Comparison of ENCODE assay signal across 15 cellular contexts in the genomic region with DNA sequence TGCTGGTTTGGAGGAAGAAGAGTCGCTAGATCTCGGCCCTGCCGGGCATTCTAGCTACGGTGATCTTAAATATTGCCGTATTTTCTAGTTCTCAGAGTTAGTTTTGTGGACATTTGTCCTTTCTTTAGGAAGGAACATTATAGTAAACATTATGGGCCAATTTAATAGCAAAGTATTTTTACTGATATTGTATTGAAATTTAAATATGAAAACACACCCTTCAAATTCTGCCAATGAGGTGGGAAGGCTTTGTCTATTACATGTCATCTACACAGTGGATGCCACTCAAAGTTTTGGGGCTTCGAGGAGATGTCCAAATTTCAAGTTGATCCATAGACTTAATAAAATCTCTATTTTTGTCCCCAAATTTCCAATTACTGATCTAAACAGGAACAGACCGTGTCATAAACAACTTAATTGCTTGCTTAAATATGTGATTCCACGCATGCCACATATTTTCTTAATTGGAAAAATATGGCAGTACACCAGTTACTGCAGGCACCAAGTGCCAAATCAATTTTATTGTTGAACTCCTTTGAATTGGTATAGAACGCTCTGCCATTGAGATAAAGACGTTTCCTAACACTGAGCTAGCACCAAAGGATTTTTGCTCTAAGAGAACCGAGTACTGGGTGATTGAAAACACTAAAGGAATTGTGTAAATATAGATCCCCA. TPM values are rescaled to one million over a fixed set of nuclear protein-coding genes. Genes with fewer than 3 reads are reported as not detected.
A peak's percentile ranks its signal among the peaks of the same experiment; 100 is the strongest.
DNase-seq lines count a peak whose midpoint lies in the region; ATAC-seq and TF ChIP-seq lines count a peak whose summit lies in the region.
"Had no signal": no experiment of that assay in that cellular context is flagged by ENCODE, and none has a peak within 500 bp of the region (broad histone marks: within the 10 kb centered on the region; RNA-seq: fewer than 3 reads in every experiment).

No MANE protein-coding gene starts in this region.

- ATAC-seq in GM21529 (IDR thresholded peaks at IDR 0.05; ENCODE audit: unreplicated experiment) (no peak), GM21576 (IDR thresholded peaks at IDR 0.05; ENCODE audit: unreplicated experiment) (no peak), HG02973 (IDR thresholded peaks at IDR 0.05; ENCODE audit: unreplicated experiment) (no peak)

- peaks cover 32% of the 10 kb centered on the region for H3K4me1 Mint-ChIP-seq in activated T-helper 2 cell treated with anti-CD3 and anti-CD28 coated beads, Interferon-gamma antibody, Interleukin-2, Interleukin-4, amounts not matched to agents 10 μg/mL and 5 μg/mL and 100 μg/mL, durations not matched to agents 14 hours and 24 hours and 36 hours (ENCODE audit: low read depth)

- H4K20me1 ChIP-seq in GM23248 (ENCODE audit: insufficient read depth) = no peaks in the 10 kb centered on the region

- H4K8ac ChIP-seq in mesendoderm (ENCODE audit: low read depth, low read length) = no peak overlapping the region

- H2AFZ ChIP-seq in GM23248 = peak overlapping the region; percentile 88

- H2BK5ac ChIP-seq in mesendoderm (ENCODE audit: low read length) = no peak overlapping the region

- no peak overlapping the region for H2BK120ac ChIP-seq in mesendoderm (ENCODE audit: low read depth, low read length)

- WGBS in GM23248 (ENCODE audit: low coverage in 1 of 2, low lambda C conversion rate in 2 of 2, missing lambda C conversion rate in 2 of 2), 2 experiments = 5 to 7% methylated on average over 11 of the region's 11 CpGs
- no CpG with 5 or more reads among the region's 11 CpGs for WGBS in mesendoderm (ENCODE audit: extremely low coverage, insufficient coverage, low lambda C conversion rate)

- no peaks in the 10 kb centered on the region for H3K79me1 ChIP-seq in mesendoderm (ENCODE audit: low read length)

- H2AK5ac ChIP-seq in mesendoderm (ENCODE audit: low read length) = no peak overlapping the region

- H3K27me3 Mint-ChIP-seq in activated T-helper 2 cell treated with anti-CD3 and anti-CD28 coated beads, Interferon-gamma antibody, Interleukin-2, Interleukin-4, amounts not matched to agents 10 μg/mL and 5 μg/mL and 100 μg/mL, durations not matched to agents 14 hours and 24 hours and 36 hours (ENCODE audit: low read depth) = peaks cover 85% of the 10 kb centered on the region

- H3K9me2 ChIP-seq in GM23248 (ENCODE audit: insufficient read depth) = no peaks in the 10 kb centered on the region

- H3K4me1 ChIP-seq in GM23248 (ENCODE audit: insufficient read depth) (no peaks in the 10 kb centered on the region; the same call in 1 of the 2 replicates), mesendoderm (ENCODE audit: control insufficient read depth, low read depth, low read length) (peaks cover 2% of the 10 kb centered on the region)

- peak overlapping the region; percentile 84 for H3K9ac ChIP-seq in GM23248
- H3K9ac ChIP-seq in mesendoderm (ENCODE audit: low read length) = no peak overlapping the region

- peak overlapping the region; percentile 8 for H3K18ac ChIP-seq in mesendoderm (ENCODE audit: low read length)

- H3K4me2 ChIP-seq in GM23248 (ENCODE audit: unreplicated experiment) (peak overlapping the region; percentile 94), mesendoderm (ENCODE audit: low read length) (peak overlapping the region; percentile 69)

- H3K27me3 ChIP-seq in GM23248 (replicated peaks; ENCODE audit: insufficient read depth) (no peaks in the 10 kb centered on the region), mesendoderm (ENCODE audit: insufficient read depth, low read length, poor library complexity) (peaks cover 41% of the 10 kb centered on the region)

- in situ Hi-C loops in GM23248 (cut with MboI) = no loop called here

- no peak for DNase-seq in AG09309 (ENCODE audit: low read depth)
- no peak for DNase-seq in GM23248
- DNase-seq in activated T-helper 2 cell treated with anti-CD3 and anti-CD28 coated beads, Interferon-gamma antibody, Interleukin-2, Interleukin-4, amounts not matched to agents 10 μg/mL and 5 μg/mL and 100 μg/mL, durations not matched to agents 14 hours and 24 hours and 36 hours (ENCODE audit: low spot score) = no peak
- DNase-seq in mesendoderm = no peak
- no peak for DNase-seq in NCI-H526 (lab: John Stamatoyannopoulos, UW)
- DNase-seq: activated naive CD4-positive, alpha-beta T cell treated with anti-CD3 and anti-CD28 coated beads, Interleukin-2, amount 50 U/mL, for 16 hours; DMS153; NCI-H446 treated with DMSO at 0.1 percent for 48 hours; stimulated activated CD4-positive, alpha-beta T cell treated with anti-CD3 and anti-CD28 coated beads, Interleukin-1b, Interleukin-23, amount 100 ng/mL, for 48 hours had no signal

- no peak overlapping the region for H3K56ac ChIP-seq in mesendoderm (ENCODE audit: low read length)

- H4K5ac ChIP-seq in mesendoderm (ENCODE audit: low read length) = no peak overlapping the region

- H2BK15ac ChIP-seq in mesendoderm (replicated peaks; ENCODE audit: low read depth) = no peak overlapping the region

- no peak for TF ChIP-seq CTCF in AG09309 (IDR thresholded peaks at IDR 0.05; ENCODE audit: control insufficient read depth, insufficient read depth, low read depth, low read length, missing control alignments)

- no peak overlapping the region for H3K4ac ChIP-seq in mesendoderm (ENCODE audit: low read depth, low read length)

- H3K79me2 ChIP-seq in GM23248 (ENCODE audit: insufficient read depth) (peaks cover 40% of the 10 kb centered on the region), mesendoderm (ENCODE audit: control insufficient read depth, insufficient read depth, low read length) (no peaks in the 10 kb centered on the region)

- no peak overlapping the region for H3K27ac Mint-ChIP-seq in activated T-helper 2 cell treated with anti-CD3 and anti-CD28 coated beads, Interferon-gamma antibody, Interleukin-2, Interleukin-4, amounts not matched to agents 10 μg/mL and 5 μg/mL and 100 μg/mL, durations not matched to agents 14 hours and 24 hours and 36 hours

- peaks cover 3% of the 10 kb centered on the region for H3K36me3 Mint-ChIP-seq in activated T-helper 2 cell treated with anti-CD3 and anti-CD28 coated beads, Interferon-gamma antibody, Interleukin-2, Interleukin-4, amounts not matched to agents 10 μg/mL and 5 μg/mL and 100 μg/mL, durations not matched to agents 14 hours and 24 hours and 36 hours (ENCODE audit: low read depth)

- peak overlapping the region; percentile 88 for H3K4me3 ChIP-seq in AG09309 (ENCODE audit: control insufficient read depth, low read depth, low read length)
- peak overlapping the region; percentile 94 for H3K4me3 ChIP-seq in GM23248
- no peak overlapping the region for H3K4me3 ChIP-seq in mesendoderm (ENCODE audit: low read length)

- H3K27ac ChIP-seq in GM23248 (peak overlapping the region; percentile 34), mesendoderm (ENCODE audit: low read depth, low read length) (no peak overlapping the region)
- H3K27ac ChIP-seq: upper lobe of right lung had no signal

- no peak overlapping the region for H3K23ac ChIP-seq in mesendoderm (ENCODE audit: low read length)

- peaks cover 7% of the 10 kb centered on the region for H3K36me3 ChIP-seq in GM23248 (ENCODE audit: low read depth)
- H3K36me3 ChIP-seq in mesendoderm (ENCODE audit: control insufficient read depth, insufficient read depth, low read length) = no peaks in the 10 kb centered on the region
- H3K36me3 ChIP-seq: upper lobe of right lung had no signal

- peak overlapping the region; percentile 21 for H3K4me3 Mint-ChIP-seq in activated T-helper 2 cell treated with anti-CD3 and anti-CD28 coated beads, Interferon-gamma antibody, Interleukin-2, Interleukin-4, amounts not matched to agents 10 μg/mL and 5 μg/mL and 100 μg/mL, durations not matched to agents 14 hours and 24 hours and 36 hours (ENCODE audit: low read depth)

- H3K9me3 ChIP-seq in GM23248 (ENCODE audit: low read depth) = no peaks in the 10 kb centered on the region
- H3K9me3 ChIP-seq: upper lobe of right lung had no signal

- H3F3A ChIP-seq in GM23248 (ENCODE audit: insufficient read depth) = peaks cover 14% of the 10 kb centered on the region; the same call in 1 of the 2 replicates

- H3K9me3 Mint-ChIP-seq in activated T-helper 2 cell treated with anti-CD3 and anti-CD28 coated beads, Interferon-gamma antibody, Interleukin-2, Interleukin-4, amounts not matched to agents 10 μg/mL and 5 μg/mL and 100 μg/mL, durations not matched to agents 14 hours and 24 hours and 36 hours = no peaks in the 10 kb centered on the region

- intact Hi-C loops in activated T-helper 2 cell treated with anti-CD3 and anti-CD28 coated beads, Interferon-gamma antibody, Interleukin-2, Interleukin-4, amounts not matched to agents 10 μg/mL and 5 μg/mL and 100 μg/mL, durations not matched to agents 14 hours and 24 hours and 36 hours (cut with micrococcal nuclease) = loop anchor here (5.0 kb wide), 3 partner anchors 433 to 667 kb away; a partner anchor contains a TSS

RNA-seq across cellular contexts. Expression of a gene that starts 1.7 kb away (rescaled TPM):
- total RNA-seq in GM23248 (2014; rRNA removed; shearing (Covaris generic)) = 16.1 and 17.7 TPM in 2 replicates
- 10.5 and 10.6 TPM in 2 replicates for polyA plus RNA-seq in GM23248 (2016; fragmentation: Nextera tagmentation; extraction: Ambion mirVana)
- not detected in 2 replicates for total RNA-seq in activated T-helper 2 cell treated with anti-CD3 and anti-CD28 coated beads, Interferon-gamma antibody, Interleukin-2, Interleukin-4, amounts not matched to agents 10 μg/mL and 5 μg/mL and 100 μg/mL, durations not matched to agents 14 hours and 24 hours and 36 hours
- 1.1 TPM for polyA plus RNA-seq in mesendoderm (2013, experiment 1 of 2)
- 0.88 TPM for polyA plus RNA-seq in mesendoderm (2013, experiment 2 of 2)
- total RNA-seq: epithelial cell of proximal tubule; T-helper 2 cell treated with Interferon-gamma antibody and Interleukin-4, amounts not matched to agents 100 ng/mL and 5 ng/mL, for 36 hours had no signal

RNA-seq across cellular contexts. Expression of a gene that starts 5.4 kb away (rescaled TPM):
- total RNA-seq in GM23248 (2014; rRNA removed; shearing (Covaris generic)) = 30.7 and 34.6 TPM in 2 replicates
- polyA plus RNA-seq in GM23248 (2016; fragmentation: Nextera tagmentation; extraction: Ambion mirVana) = 28.5 and 30.2 TPM in 2 replicates
- total RNA-seq in activated T-helper 2 cell treated with anti-CD3 and anti-CD28 coated beads, Interferon-gamma antibody, Interleukin-2, Interleukin-4, amounts not matched to agents 10 μg/mL and 5 μg/mL and 100 μg/mL, durations not matched to agents 14 hours and 24 hours and 36 hours = 46.5 and 46.9 TPM in 2 replicates
- polyA plus RNA-seq in mesendoderm (2013, experiment 1 of 2) = 29.6 TPM
- 28.4 TPM for polyA plus RNA-seq in mesendoderm (2013, experiment 2 of 2)

Comparison
In these comparisons a context has a peak if more than half of its experiments do, and no peak if none do; other contexts are left out.
1. RNA of a gene that starts 1.7 kb away (total RNA-seq): 16.1 to 17.7 TPM in GM23248; not detected in activated T-helper 2 cell treated with anti-CD3 and anti-CD28 coated beads, Interferon-gamma antibody, Interleukin-2, Interleukin-4, amounts not matched to agents 10 μg/mL and 5 μg/mL and 100 μg/mL, durations not matched to agents 14 hours and 24 hours and 36 hours; every median in the first group is over 10 times any median in the second.